ENCODE assay signal across 16 cellular contexts in genomic region chr20:15703171-15703911, GRCh38.
DNase-seq lines count a peak whose midpoint lies in the region; ATAC-seq, FAIRE-seq and TF ChIP-seq lines count a peak whose summit lies in the region.
"Had no signal": no experiment of that assay in that cellular context is flagged by ENCODE, and none has a peak within 500 bp of the region (broad histone marks: within the 10 kb centered on the region; RNA-seq: fewer than 3 reads in every experiment).

No MANE protein-coding gene starts in this region.

- H3K79me2 ChIP-seq in OCI-LY3 (ENCODE audit: low read length): no peaks in the 10 kb centered on the region
- no peaks in the 10 kb centered on the region for H3K79me2 ChIP-seq in endothelial cell of umbilical vein (ENCODE audit: control insufficient read depth, insufficient read depth, low read length)

- H3K36me3 ChIP-seq in OCI-LY3 (replicated peaks; ENCODE audit: low read depth, low read length) (no peaks in the 10 kb centered on the region), endothelial cell of umbilical vein (ENCODE audit: control insufficient read depth in 2 of 2, extremely low read depth in 1 of 2, insufficient read depth in 2 of 2, low read length in 2 of 2) (no peaks in the 10 kb centered on the region), Peyer's patch (no peaks in the 10 kb centered on the region), gastrocnemius medialis (no peaks in the 10 kb centered on the region)
- H3K36me3 ChIP-seq: suprapubic skin had no signal

- peak; percentile 53 for FAIRE-seq in endothelial cell of umbilical vein (lab: Jason Lieb, UNC)
- FAIRE-seq: GM12892 had no signal

- H3K9me1 ChIP-seq in endothelial cell of umbilical vein (replicated peaks; ENCODE audit: control insufficient read depth, extremely low read depth, insufficient read depth, low read length): no peaks in the 10 kb centered on the region

- in situ Hi-C loops in gastrocnemius medialis (cut with MboI; ENCODE audit: low sequenced_read_pairs in 4 of 4): no loop called here

- dilution Hi-C loops in endothelial cell of umbilical vein (cut with MboI; ENCODE audit: extremely low pct_ligation_motif_present, low sequenced_read_pairs): no loop called here

- BruUV-seq in endothelial cell of umbilical vein (replicated peaks; lab: Mats Ljungman, UMichigan): no TSS peak

- H3K4me2 ChIP-seq in OCI-LY3 (ENCODE audit: low read length): peak overlapping the region; percentile 57
- no peak overlapping the region for H3K4me2 ChIP-seq in endothelial cell of umbilical vein (ENCODE audit: insufficient read depth, low read length)

- POLR2A ChIA-PET in endothelial cell of umbilical vein (lab: Charles Lee): no interaction called here

- H3K4me1 ChIP-seq in OCI-LY3 (ENCODE audit: low read length) (peaks cover 19% of the 10 kb centered on the region), endothelial cell of umbilical vein (ENCODE audit: control insufficient read depth, extremely low read depth, insufficient read depth, low read length) (peaks cover 24% of the 10 kb centered on the region), Peyer's patch (no peaks in the 10 kb centered on the region), gastrocnemius medialis (no peaks in the 10 kb centered on the region)
- H3K4me1 ChIP-seq: body of pancreas had no signal

- peak; percentile 19 for DNase-seq in H4 (ENCODE audit: low spot score)
- peak; percentile 85 for DNase-seq in endothelial cell of umbilical vein (ENCODE audit: low read depth, low spot score)
- peak; percentile 71 for DNase-seq in renal cortical epithelial cell (ENCODE audit: low read depth)
- no peak for DNase-seq in HUDEP-2 (lab: John Stamatoyannopoulos, UW; ENCODE audit: unreplicated experiment in 76 of 76)
- no peak for DNase-seq in Peyer's patch
- DNase-seq in inferior parietal cortex (ENCODE audit: extremely low spot score): no peak
- DNase-seq in gastrocnemius medialis: no peak
- DNase-seq: body of pancreas, Karpas-422, NCI-H2171 treated with DMSO at 0.1 percent for 48 hours, right cardiac atrium, SHP77 treated with DMSO at 0.1 percent for 48 hours had no signal

- H3K27ac ChIP-seq in OCI-LY3 (ENCODE audit: low read length) (peak overlapping the region; percentile 28), endothelial cell of umbilical vein (ENCODE audit: insufficient read depth, low read depth, low read length) (peak overlapping the region; percentile 39), Peyer's patch (no peak overlapping the region), gastrocnemius medialis (no peak overlapping the region)
- H3K27ac ChIP-seq: body of pancreas, suprapubic skin had no signal

- ATAC-seq in gastrocnemius medialis: no peak
- ATAC-seq: activated CD4-positive, CD25-positive, alpha-beta regulatory T cell treated with anti-CD3 and anti-CD28 coated beads, Interleukin-2, amount 50 U/mL, for 24 hours; body of pancreas had no signal

- TF ChIP-seq POLR2A in endothelial cell of umbilical vein (IDR thresholded peaks at IDR 0.05; ENCODE audit: low read depth, low read length): peak; percentile 55
- no peak for TF ChIP-seq POLR2A in Peyer's patch (IDR thresholded peaks at IDR 0.05)
- no peak for TF ChIP-seq POLR2A in gastrocnemius medialis (IDR thresholded peaks at IDR 0.05)

- H4K20me1 ChIP-seq in OCI-LY3 (ENCODE audit: insufficient read depth, low read length) (no peaks in the 10 kb centered on the region), endothelial cell of umbilical vein (replicated peaks; ENCODE audit: control insufficient read depth, extremely low read depth, insufficient read depth, low read length) (no peaks in the 10 kb centered on the region)

- CTCF ChIA-PET in endothelial cell of umbilical vein (lab: Charles Lee): no interaction called here

- peak overlapping the region; percentile 27 for H3K4me3 ChIP-seq in OCI-LY3 (ENCODE audit: low read length)
- no peak overlapping the region for H3K4me3 ChIP-seq in endothelial cell of umbilical vein (replicated peaks in 1 of 3; ENCODE audit: insufficient read depth in 1 of 3, low read depth in 1 of 3, low read length in 3 of 3)
- no peak overlapping the region for H3K4me3 ChIP-seq in Peyer's patch
- no peak overlapping the region for H3K4me3 ChIP-seq in gastrocnemius medialis
- H3K4me3 ChIP-seq: body of pancreas, suprapubic skin had no signal

- no peaks in the 10 kb centered on the region for H3K27me3 ChIP-seq in OCI-LY3 (ENCODE audit: low read depth, low read length)
- no peaks in the 10 kb centered on the region for H3K27me3 ChIP-seq in endothelial cell of umbilical vein (ENCODE audit: control insufficient read depth in 2 of 2, insufficient read depth in 2 of 2, low read length in 2 of 2)
- H3K27me3 ChIP-seq in Peyer's patch: no peaks in the 10 kb centered on the region
- H3K27me3 ChIP-seq in gastrocnemius medialis: no peaks in the 10 kb centered on the region
- H3K27me3 ChIP-seq: body of pancreas, suprapubic skin had no signal

- TF ChIP-seq CTCF in OCI-LY3 (IDR thresholded peaks at IDR 0.05; ENCODE audit: low read depth, low read length): no peak
- no peak for TF ChIP-seq CTCF in endothelial cell of umbilical vein (IDR thresholded peaks at IDR 0.05; ENCODE audit: extremely low read depth in 1 of 2, insufficient read depth in 1 of 2, low read depth in 1 of 2, low read length in 2 of 2)
- no peak for TF ChIP-seq CTCF in Peyer's patch (IDR thresholded peaks at IDR 0.05)
- no peak for TF ChIP-seq CTCF in gastrocnemius medialis (IDR thresholded peaks at IDR 0.05 in 4 of 5, conservative IDR thresholded peaks at IDR 0.05 in 1 of 5)

- intact Hi-C loops in endothelial cell of umbilical vein (cut with micrococcal nuclease): loop anchor here (5.0 kb wide), 1 partner anchor 61 kb away; no protein-coding TSS in a partner anchor
- intact Hi-C loops in gastrocnemius medialis (cut with DNase I; ENCODE audit: low total_unique reads): no loop called here

- H2AFZ ChIP-seq in OCI-LY3 (ENCODE audit: low read depth, low read length): peak overlapping the region; percentile 33
- no peak overlapping the region for H2AFZ ChIP-seq in endothelial cell of umbilical vein (ENCODE audit: low read depth, low read length)

- H3K9me3 ChIP-seq in OCI-LY3 (ENCODE audit: insufficient read depth, low read length) (no peaks in the 10 kb centered on the region), endothelial cell of umbilical vein (replicated peaks; ENCODE audit: control insufficient read depth, insufficient read depth, low read length) (no peaks in the 10 kb centered on the region), Peyer's patch (no peaks in the 10 kb centered on the region), gastrocnemius medialis (no peaks in the 10 kb centered on the region)
- H3K9me3 ChIP-seq: body of pancreas, suprapubic skin had no signal

- H3K9ac ChIP-seq in OCI-LY3 (ENCODE audit: low read length): no peak overlapping the region
- no peak overlapping the region for H3K9ac ChIP-seq in endothelial cell of umbilical vein (replicated peaks; ENCODE audit: extremely low read depth, insufficient read depth, low read length)

TF ChIP-seq in endothelial cell of umbilical vein, 7 proteins besides CTCF, POLR2A, EP300 and RAD21:
- TF ChIP-seq FOS (IDR thresholded peaks at IDR 0.05; ENCODE audit: borderline replicate concordance, insufficient read depth, low read length) (peak; percentile 99), JUN (IDR thresholded peaks at IDR 0.05; ENCODE audit: borderline replicate concordance, insufficient read depth, insufficient read length, low read depth) (peak; percentile 90), MAX (IDR thresholded peaks at IDR 0.05; ENCODE audit: insufficient read depth, insufficient read length) (no peak), GATA2 (IDR thresholded peaks at IDR 0.05; ENCODE audit: insufficient read depth, insufficient read length, low read depth, low read length) (peak; percentile 90), MYC (IDR thresholded peaks at IDR 0.05; ENCODE audit: low read depth, low read length) (no peak), EZH2 (IDR thresholded peaks at IDR 0.05; ENCODE audit: borderline replicate concordance, low read depth, low read length, severe bottlenecking) (no peak), POLR2AphosphoS5 (IDR thresholded peaks at IDR 0.05; ENCODE audit: insufficient read depth, low read depth, low read length) (peak; percentile 89)

Comparison
In these comparisons a context has a peak if more than half of its experiments do, and no peak if none do; other contexts are left out.
1. DNase-seq: peak in H4 (single experiment), endothelial cell of umbilical vein (single experiment) and renal cortical epithelial cell (single experiment); none in HUDEP-2 (0 of 76), Peyer's patch (0 of 3), inferior parietal cortex (single experiment) and gastrocnemius medialis (0 of 2).
2. H3K27ac ChIP-seq: peak in OCI-LY3 (single experiment) and endothelial cell of umbilical vein (single experiment); none in Peyer's patch (0 of 4) and gastrocnemius medialis (0 of 4).